Comparison of ENCODE assay signal across 9 cellular contexts in the genomic region with DNA sequence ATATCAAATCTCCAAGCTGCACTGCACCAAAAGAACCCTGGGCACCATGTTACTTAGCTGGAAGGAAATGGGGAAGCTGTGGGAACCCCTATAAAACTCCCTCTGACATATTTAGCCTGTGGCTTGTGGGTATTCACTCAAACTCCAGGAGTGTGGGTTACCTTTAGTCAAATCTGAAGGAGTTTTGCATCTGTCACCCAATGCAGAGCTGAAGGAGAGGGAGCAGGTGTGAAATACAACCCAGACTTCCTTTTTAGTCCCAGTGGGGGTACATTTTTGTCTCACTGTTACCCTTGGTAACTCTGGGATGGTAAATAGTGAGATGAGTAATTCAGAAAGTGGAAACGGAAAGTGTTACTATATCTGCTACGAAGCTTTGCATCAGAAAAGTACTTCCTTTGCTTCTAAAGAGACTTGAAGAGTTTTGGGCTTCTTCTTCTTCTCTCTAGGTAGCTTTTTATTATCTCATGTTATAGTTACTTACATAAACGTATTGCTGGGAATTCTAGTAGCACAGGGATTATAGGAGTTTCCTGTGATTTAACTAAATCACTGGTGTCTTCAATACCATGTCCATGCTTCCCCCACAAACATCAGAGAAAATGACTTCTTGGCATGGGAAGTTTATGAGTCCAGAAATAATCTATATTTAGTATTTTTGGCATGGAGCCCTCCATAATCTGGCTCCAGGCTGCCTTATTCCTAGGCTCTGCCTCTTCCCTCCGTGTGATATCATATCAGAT.
DNase-seq lines count a peak whose midpoint lies in the region; ATAC-seq and TF ChIP-seq lines count a peak whose summit lies in the region.
"Had no signal": no experiment of that assay in that cellular context is flagged by ENCODE, and none has a peak within 500 bp of the region (broad histone marks: within the 10 kb centered on the region; RNA-seq: fewer than 3 reads in every experiment).

No MANE protein-coding gene starts in this region.

- H3K79me2 ChIP-seq in DND-41 (ENCODE audit: insufficient read depth, low read length) = no peaks in the 10 kb centered on the region

- H3K36me3 Mint-ChIP-seq in T-helper 2 cell treated with Interferon-gamma antibody and Interleukin-4, amounts not matched to agents 5 μg/mL and 100 μg/mL, for 36 hours (ENCODE audit: low read depth) = peaks cover 4% of the 10 kb centered on the region
- H3K36me3 Mint-ChIP-seq in osteocyte (ENCODE audit: unreplicated experiment) = no peaks in the 10 kb centered on the region

- peak overlapping the region; percentile 90 for H3K27ac Mint-ChIP-seq in T-helper 2 cell treated with Interferon-gamma antibody and Interleukin-4, amounts not matched to agents 5 μg/mL and 100 μg/mL, for 36 hours
- H3K27ac Mint-ChIP-seq in osteocyte (ENCODE audit: unreplicated experiment) = no peak overlapping the region
- H3K27ac Mint-ChIP-seq: nephron had no signal

- H3K4me3 Mint-ChIP-seq in T-helper 2 cell treated with Interferon-gamma antibody and Interleukin-4, amounts not matched to agents 5 μg/mL and 100 μg/mL, for 36 hours = peak overlapping the region; percentile 54
- H3K4me3 Mint-ChIP-seq in osteocyte (ENCODE audit: unreplicated experiment) = no peak overlapping the region
- H3K4me3 Mint-ChIP-seq: nephron had no signal

- H3K9me3 Mint-ChIP-seq in T-helper 2 cell treated with Interferon-gamma antibody and Interleukin-4, amounts not matched to agents 5 μg/mL and 100 μg/mL, for 36 hours = peaks cover 15% of the 10 kb centered on the region
- no peaks in the 10 kb centered on the region for H3K9me3 Mint-ChIP-seq in osteocyte (ENCODE audit: unreplicated experiment)

- H3K36me3 ChIP-seq in DND-41 (ENCODE audit: insufficient read depth, low read length) = no peaks in the 10 kb centered on the region

- H2AFZ ChIP-seq in DND-41 (ENCODE audit: low read depth, low read length) = no peak overlapping the region

- peaks cover 22% of the 10 kb centered on the region for H3K4me1 ChIP-seq in DND-41 (ENCODE audit: insufficient read depth, low read length)

- peak overlapping the region; percentile 58 for H3K27ac ChIP-seq in DND-41 (ENCODE audit: low read length)

- no peaks in the 10 kb centered on the region for H3K27me3 ChIP-seq in DND-41 (ENCODE audit: insufficient read depth, low read length, poor library complexity)

- no peak overlapping the region for H3K4me3 ChIP-seq in DND-41 (ENCODE audit: low read depth in 1 of 2, low read length in 2 of 2)

- ATAC-seq in DND-41 (ENCODE audit: insufficient read depth, low read depth) (peak; percentile 78), GM19395 (IDR thresholded peaks at IDR 0.05; ENCODE audit: unreplicated experiment) (peak; percentile 79), HG03378 (IDR thresholded peaks at IDR 0.05; ENCODE audit: unreplicated experiment) (peak; percentile 88)

- H3K4me2 ChIP-seq in DND-41 (ENCODE audit: insufficient read depth, low read length) = no peak overlapping the region; the same call in 1 of the 2 replicates

- H3K9ac ChIP-seq in DND-41 (ENCODE audit: low read depth, low read length) = no peak overlapping the region

- peak; percentile 41 for DNase-seq in DND-41
- DNase-seq in T-helper 2 cell treated with Interferon-gamma antibody and Interleukin-4, amounts not matched to agents 5 μg/mL and 100 μg/mL, for 36 hours (ENCODE audit: low spot score) = peak; percentile 80
- DNase-seq in superior temporal gyrus (ENCODE audit: extremely low spot score) = peak; percentile 24
- no peak for DNase-seq in osteocyte (ENCODE audit: extremely low spot score, unreplicated experiment)
- no peak for DNase-seq in hippocampal formation (lab: John Stamatoyannopoulos, UW)
- DNase-seq in NCI-H2196 (lab: John Stamatoyannopoulos, UW; ENCODE audit: unreplicated experiment) = no peak

- TF ChIP-seq CTCF in DND-41 (IDR thresholded peaks at IDR 0.05; ENCODE audit: borderline replicate concordance, extremely low read depth, low read length, poor library complexity, severe bottlenecking) (no peak), osteocyte (IDR thresholded peaks at IDR 0.05) (no peak)

- no peaks in the 10 kb centered on the region for H4K20me1 ChIP-seq in DND-41 (ENCODE audit: insufficient read depth, low read length)

- no peaks in the 10 kb centered on the region for H3K9me3 ChIP-seq in DND-41 (ENCODE audit: insufficient read depth, low read length, severe bottlenecking)

- no peaks in the 10 kb centered on the region for H3K27me3 Mint-ChIP-seq in T-helper 2 cell treated with Interferon-gamma antibody and Interleukin-4, amounts not matched to agents 5 μg/mL and 100 μg/mL, for 36 hours (ENCODE audit: low read depth)
- H3K27me3 Mint-ChIP-seq in osteocyte (ENCODE audit: unreplicated experiment) = peaks cover 35% of the 10 kb centered on the region

- peaks cover 84% of the 10 kb centered on the region for H3K4me1 Mint-ChIP-seq in T-helper 2 cell treated with Interferon-gamma antibody and Interleukin-4, amounts not matched to agents 5 μg/mL and 100 μg/mL, for 36 hours (ENCODE audit: low read depth)
- no peaks in the 10 kb centered on the region for H3K4me1 Mint-ChIP-seq in osteocyte (ENCODE audit: unreplicated experiment)
- H3K4me1 Mint-ChIP-seq: nephron had no signal

Comparison
In these comparisons a context has a peak if more than half of its experiments do, and no peak if none do; other contexts are left out.
1. DNase-seq: peak in DND-41 (single experiment), T-helper 2 cell treated with Interferon-gamma antibody and Interleukin-4, amounts not matched to agents 5 μg/mL and 100 μg/mL, for 36 hours (single experiment) and superior temporal gyrus (single experiment); none in osteocyte (single experiment), hippocampal formation (0 of 2) and NCI-H2196 (single experiment).
2. Peak in every context shown above with its lines, with median percentiles within 50 percentile points of each other: ATAC-seq.